18 cellular contexts compared by ENCODE assay signal in genomic region chr2:215059724-215060123, GRCh38.
DNase-seq lines count a peak whose midpoint lies in the region; TF ChIP-seq lines count a peak whose summit lies in the region.
"Had no signal": no experiment of that assay in that cellular context is flagged by ENCODE, and none has a peak within 500 bp of the region (broad histone marks: within the 10 kb centered on the region; RNA-seq: fewer than 3 reads in every experiment).

No MANE protein-coding gene starts in this region.

- no peak overlapping the region for H3K4me3 ChIP-seq in choroid plexus epithelial cell (ENCODE audit: low read depth, low read length)
- H3K4me3 ChIP-seq: lung, SK-N-MC, stomach had no signal

- TF ChIP-seq CTCF in choroid plexus epithelial cell (conservative IDR thresholded peaks at IDR 0.05; ENCODE audit: low read depth, low read length) (no peak), GM13976 (IDR thresholded peaks at IDR 0.05; ENCODE audit: borderline replicate concordance, control extremely low read depth, extremely low read depth, insufficient read depth, missing control alignments) (no peak)

- DNase-seq in NCI-H2227 treated with DMSO at 0.1 percent for 48 hours (lab: John Stamatoyannopoulos, UW) (peak; percentile 52), NCI-H2227 (lab: John Stamatoyannopoulos, UW; ENCODE audit: unreplicated experiment) (no peak), NCI-H524 treated with DMSO at 0.1 percent for 48 hours (lab: John Stamatoyannopoulos, UW) (peak; percentile 63), choroid plexus epithelial cell (ENCODE audit: low read depth) (peak; percentile 10), superior temporal gyrus (ENCODE audit: extremely low spot score) (peak; percentile 29), RPMI8226 (no peak), GF-D8 (lab: John Stamatoyannopoulos, UW) (no peak), GM13976 (ENCODE audit: low spot score) (no peak)
- DNase-seq: 8988T; activated CD4-positive, CD25-positive, alpha-beta regulatory T cell treated with anti-CD3 and anti-CD28 coated beads, Interleukin-2, amount 50 U/mL, for 72 hours; activated T-cell treated with anti-CD3 and anti-CD28 coated beads, Interleukin-2, amount 50 U/mL, for 72 hours; Calu3; immature natural killer cell; stimulated activated CD4-positive, alpha-beta T cell treated with anti-CD3 and anti-CD28 coated beads, Interleukin-4, amount 100 ng/mL, for 4 hours; stomach; T1000 had no signal

- in situ Hi-C loops in GM13976 (cut with MboI; ENCODE audit: low sequenced_read_pairs, unreplicated experiment), result no loop called here

Comparison
In these comparisons a context has a peak if more than half of its experiments do, and no peak if none do; other contexts are left out.
1. DNase-seq: peak in NCI-H2227 treated with DMSO at 0.1 percent for 48 hours (single experiment), NCI-H524 treated with DMSO at 0.1 percent for 48 hours (single experiment), choroid plexus epithelial cell (single experiment) and superior temporal gyrus (single experiment); none in NCI-H2227 (single experiment), RPMI8226 (single experiment), GF-D8 (single experiment) and GM13976 (single experiment).